Comparison of ENCODE assay signal across 13 cellular contexts in genomic region chr20:43977962-43978361, GRCh38.
"Had no signal": no experiment of that assay in that cellular context is flagged by ENCODE, and none has a peak within 500 bp of the region (broad histone marks: within the 10 kb centered on the region; RNA-seq: fewer than 3 reads in every experiment).

No MANE protein-coding gene starts in this region.

- H3K36me3 ChIP-seq: thyroid gland had no signal

- FAIRE-seq: endothelial cell of umbilical vein had no signal

- H3K27me3 ChIP-seq: esophagus muscularis mucosa, thyroid gland had no signal

- DNase-seq: activated CD4-positive, alpha-beta T cell treated with anti-CD3 and anti-CD28 coated beads, Interleukin-2, amount 50 U/mL, for 4 hours; activated CD4-positive, CD25-positive, alpha-beta regulatory T cell treated with anti-CD3 and anti-CD28 coated beads, Interleukin-2, amount 50 U/mL, for 72 hours; activated gamma-delta T cell; amniotic stem cell; effector CD4-positive, alpha-beta T cell; immature natural killer cell; stimulated activated CD4-positive, alpha-beta T cell treated with anti-CD3 and anti-CD28 coated beads, Interleukin-12 subunit alpha, Interleukin-12 subunit beta, amount 100 ng/mL, for 4 hours; T-helper 1 cell; T1000; thyroid gland had no signal

- H3K9me3 ChIP-seq: esophagus muscularis mucosa, thyroid gland had no signal

- H3K4me3 ChIP-seq: esophagus muscularis mucosa, thyroid gland had no signal

- H3K4me1 ChIP-seq: esophagus muscularis mucosa, thyroid gland had no signal

- H3K27ac ChIP-seq: esophagus muscularis mucosa, thyroid gland had no signal

- ATAC-seq: natural killer cell treated with Interleukin-12 subunit alpha and Interleukin-12 subunit beta and Interleukin-15 and Interleukin-18, amount 100 ng/mL, for 72 hours had no signal
